Comparison of ENCODE assay signal across 12 cellular contexts in genomic region chr4:76515975-76516853, GRCh38.
A peak's percentile ranks its signal among the peaks of the same experiment; 100 is the strongest.
DNase-seq lines count a peak whose midpoint lies in the region; ATAC-seq, FAIRE-seq and TF ChIP-seq lines count a peak whose summit lies in the region.
"Had no signal": no experiment of that assay in that cellular context is flagged by ENCODE, and none has a peak within 500 bp of the region (broad histone marks: within the 10 kb centered on the region; RNA-seq: fewer than 3 reads in every experiment).

No MANE protein-coding gene starts in this region.

- peaks cover 0 to 4% of the 10 kb centered on the region in 2 donors for H3K36me3 Mint-ChIP-seq in stimulated activated naive B cell treated with anti-CD40 and anti-IgM and Interleukin-4, amounts not matched to agents 10 μg/mL and 1 μg/mL and 100 μg/mL, for 72 hours

- peak in 1 of 2 donors; percentile 36 for TF ChIP-seq RAD21 in liver (IDR thresholded peaks at IDR 0.05)
- no peak for TF ChIP-seq RAD21 in HepG2 (CRISPR knock-in tag; IDR thresholded peaks at IDR 0.05)

- H3K27ac Mint-ChIP-seq in stimulated activated naive B cell treated with anti-CD40 and anti-IgM and Interleukin-4, amounts not matched to agents 10 μg/mL and 1 μg/mL and 100 μg/mL, for 72 hours: no peak overlapping the region

- CTCF ChIA-PET in HepG2 (lab: Yijun Ruan, JAX; ENCODE audit: low intra/inter-chr PET ratio, low total read pairs): no interaction called here

- H3K9me3 ChIP-seq in liver (ENCODE audit: control insufficient read depth in 4 of 4, low read length in 3 of 4) (no peaks in the 10 kb centered on the region), HepG2 (ENCODE audit: low read length) (no peaks in the 10 kb centered on the region)

- H3K27me3 Mint-ChIP-seq in stimulated activated naive B cell treated with anti-CD40 and anti-IgM and Interleukin-4, amounts not matched to agents 10 μg/mL and 1 μg/mL and 100 μg/mL, for 72 hours: no peaks in the 10 kb centered on the region

- H3K4me3 ChIP-seq in liver (ENCODE audit: low read depth in 1 of 3, low read length in 3 of 3) (no peak overlapping the region), HepG2 (replicated peaks in 1 of 3; ENCODE audit: insufficient read depth in 1 of 3, low read depth in 2 of 3, low read length in 3 of 3) (no peak overlapping the region)

- no peak for TF ChIP-seq POLR2A in HepG2 (IDR thresholded peaks at IDR 0.05; ENCODE audit: insufficient read depth in 1 of 2, low read depth in 2 of 2, low read length in 2 of 2)

- no peak for FAIRE-seq in HepG2 (lab: Jason Lieb, UNC)

- TF ChIP-seq EP300 in HepG2 (IDR thresholded peaks at IDR 0.05; ENCODE audit: low read depth in 2 of 2, low read length in 2 of 2) (no peak), HepG2 (CRISPR knock-in tag; IDR thresholded peaks at IDR 0.05; ENCODE audit: borderline replicate concordance) (no peak)

- no TSS peak for BruUV-seq in HepG2 (replicated peaks; lab: Mats Ljungman, UMichigan)

- H3K27me3 ChIP-seq in liver (ENCODE audit: control insufficient read depth in 4 of 4, insufficient read depth in 4 of 4, low read length in 3 of 4): no peaks in the 10 kb centered on the region
- H3K27me3 ChIP-seq in HepG2 (ENCODE audit: control insufficient read depth in 1 of 2, insufficient read depth in 2 of 2, low read length in 2 of 2): no peaks in the 10 kb centered on the region

- TF ChIP-seq CTCF in liver (IDR thresholded peaks at IDR 0.05; ENCODE audit: low read depth, low read length, missing input control) (no peak), HepG2 (CRISPR knock-in tag; IDR thresholded peaks at IDR 0.05) (no peak)

- H3K9me3 Mint-ChIP-seq in stimulated activated naive B cell treated with anti-CD40 and anti-IgM and Interleukin-4, amounts not matched to agents 10 μg/mL and 1 μg/mL and 100 μg/mL, for 72 hours: peaks cover 0 to 2% of the 10 kb centered on the region in 2 donors

- H3K36me3 ChIP-seq in liver (ENCODE audit: control insufficient read depth in 4 of 4, insufficient read depth in 3 of 4, low read depth in 1 of 4, low read length in 3 of 4) (no peaks in the 10 kb centered on the region), HepG2 (replicated peaks in 1 of 2; ENCODE audit: control insufficient read depth in 1 of 2, insufficient read depth in 2 of 2, low read length in 2 of 2) (no peaks in the 10 kb centered on the region)

- intact Hi-C loops in HepG2 (cut with micrococcal nuclease; ENCODE audit: unreplicated experiment): loop anchor here (10.0 kb wide), 1 partner anchor 529 kb away; no protein-coding TSS in a partner anchor

- H4K20me1 ChIP-seq in HepG2 (ENCODE audit: insufficient read depth, low read length): no peaks in the 10 kb centered on the region

- no peak overlapping the region for H3K4me2 ChIP-seq in HepG2 (ENCODE audit: low read depth, low read length)

- in situ Hi-C loops in HepG2 (cut with HindIII; ENCODE audit: extremely low pct_ligation_motif_present, low pct_unique_long_range_greater_than_20kb): no loop called here

- no peak overlapping the region for H2AFZ ChIP-seq in HepG2 (ENCODE audit: low read length)

- peaks cover 4 to 10% of the 10 kb centered on the region in 2 donors for H3K4me1 Mint-ChIP-seq in stimulated activated naive B cell treated with anti-CD40 and anti-IgM and Interleukin-4, amounts not matched to agents 10 μg/mL and 1 μg/mL and 100 μg/mL, for 72 hours

- ATAC-seq in HepG2: no peak
- peak; percentile 95 for ATAC-seq in HG02610 (IDR thresholded peaks at IDR 0.05; ENCODE audit: unreplicated experiment)
- ATAC-seq in HG03565 (IDR thresholded peaks at IDR 0.05; ENCODE audit: unreplicated experiment): peak; percentile 85
- peak; percentile 80 to 87 for ATAC-seq in stimulated activated naive B cell treated with anti-CD40 and anti-IgM and Interleukin-4, amounts not matched to agents 10 μg/mL and 1 μg/mL and 100 μg/mL, for 72 hours (replicated peaks)

- no peak overlapping the region for H3K9ac ChIP-seq in liver (ENCODE audit: low read depth in 1 of 2, low read length in 2 of 2)
- no peak overlapping the region for H3K9ac ChIP-seq in HepG2 (ENCODE audit: insufficient read depth, low read depth, low read length)

- POLR2A ChIA-PET in HepG2 (lab: Yijun Ruan, JAX): no interaction called here

- H3K4me1 ChIP-seq in liver (ENCODE audit: control insufficient read depth in 4 of 4, insufficient read depth in 4 of 4, low read length in 3 of 4) (peaks cover 6 to 10% (median 9%) of the 10 kb centered on the region in 4 donors), HepG2 (ENCODE audit: insufficient read depth, low read length) (no peaks in the 10 kb centered on the region)

- DNase-seq in HepG2 (ENCODE audit: low spot score): no peak
- DNase-seq in stimulated activated naive B cell treated with anti-CD40 and anti-IgM and Interleukin-4, amounts not matched to agents 10 μg/mL and 1 μg/mL and 100 μg/mL, for 72 hours: no peak
- no peak for DNase-seq in NCI-H2171 treated with DMSO at 0.1 percent for 48 hours (lab: John Stamatoyannopoulos, UW)
- no peak for DNase-seq in NCI-H1105 (lab: John Stamatoyannopoulos, UW)
- no peak for DNase-seq in NCI-H510A (lab: John Stamatoyannopoulos, UW)
- DNase-seq: activated gamma-delta T cell; effector CD8-positive, alpha-beta T cell; NCI-H526 treated with DMSO at 0.1 percent for 48 hours had no signal

- no peaks in the 10 kb centered on the region for H3K79me2 ChIP-seq in HepG2 (ENCODE audit: insufficient read depth, low read length)

- no peak overlapping the region for H3K4me3 Mint-ChIP-seq in stimulated activated naive B cell treated with anti-CD40 and anti-IgM and Interleukin-4, amounts not matched to agents 10 μg/mL and 1 μg/mL and 100 μg/mL, for 72 hours
- H3K4me3 Mint-ChIP-seq: neural crest cell had no signal

- H3K27ac ChIP-seq in liver (ENCODE audit: low read depth in 1 of 2, low read length in 2 of 2): peak overlapping the region in 1 of 2 donors; percentile 34
- H3K27ac ChIP-seq in HepG2 (ENCODE audit: extremely low read length, insufficient read depth, low read length): no peak overlapping the region

- WGBS in liver: 86% methylated on average over 2 of the region's 2 CpGs
- WGBS in HepG2 (ENCODE audit: low lambda C conversion rate): 54% methylated on average over 2 of the region's 2 CpGs

TF ChIP-seq in liver, 16 proteins besides CTCF, POLR2A, EP300 and RAD21:
- TF ChIP-seq YY1 (IDR thresholded peaks at IDR 0.05) (no peak), HNF4A (conservative IDR thresholded peaks at IDR 0.05) (peak; percentile 32 to 64)

TF ChIP-seq in HepG2, 621 proteins besides CTCF, POLR2A, EP300 and RAD21 (continues in another document):
- TF ChIP-seq, protein P1, sequence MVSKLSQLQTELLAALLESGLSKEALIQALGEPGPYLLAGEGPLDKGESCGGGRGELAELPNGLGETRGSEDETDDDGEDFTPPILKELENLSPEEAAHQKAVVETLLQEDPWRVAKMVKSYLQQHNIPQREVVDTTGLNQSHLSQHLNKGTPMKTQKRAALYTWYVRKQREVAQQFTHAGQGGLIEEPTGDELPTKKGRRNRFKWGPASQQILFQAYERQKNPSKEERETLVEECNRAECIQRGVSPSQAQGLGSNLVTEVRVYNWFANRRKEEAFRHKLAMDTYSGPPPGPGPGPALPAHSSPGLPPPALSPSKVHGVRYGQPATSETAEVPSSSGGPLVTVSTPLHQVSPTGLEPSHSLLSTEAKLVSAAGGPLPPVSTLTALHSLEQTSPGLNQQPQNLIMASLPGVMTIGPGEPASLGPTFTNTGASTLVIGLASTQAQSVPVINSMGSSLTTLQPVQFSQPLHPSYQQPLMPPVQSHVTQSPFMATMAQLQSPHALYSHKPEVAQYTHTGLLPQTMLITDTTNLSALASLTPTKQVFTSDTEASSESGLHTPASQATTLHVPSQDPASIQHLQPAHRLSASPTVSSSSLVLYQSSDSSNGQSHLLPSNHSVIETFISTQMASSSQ (IDR thresholded peaks at IDR 0.05; ENCODE audit: low read depth): no peak
- TF ChIP-seq, protein P1 (CRISPR knock-in tag; IDR thresholded peaks at IDR 0.05; ENCODE audit: borderline replicate concordance): no peak
- TF ChIP-seq ZNF503 (CRISPR knock-in tag; IDR thresholded peaks at IDR 0.05) (no peak), CBX5 (CRISPR knock-in tag; IDR thresholded peaks at IDR 0.05; ENCODE audit: borderline replicate concordance) (no peak), RNF2 (conservative IDR thresholded peaks at IDR 0.05; ENCODE audit: low read depth) (no peak), POLR2AphosphoS2 (IDR thresholded peaks at IDR 0.05; ENCODE audit: low read depth, low read length) (no peak)
- TF ChIP-seq, protein P2, sequence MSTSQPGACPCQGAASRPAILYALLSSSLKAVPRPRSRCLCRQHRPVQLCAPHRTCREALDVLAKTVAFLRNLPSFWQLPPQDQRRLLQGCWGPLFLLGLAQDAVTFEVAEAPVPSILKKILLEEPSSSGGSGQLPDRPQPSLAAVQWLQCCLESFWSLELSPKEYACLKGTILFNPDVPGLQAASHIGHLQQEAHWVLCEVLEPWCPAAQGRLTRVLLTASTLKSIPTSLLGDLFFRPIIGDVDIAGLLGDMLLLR (CRISPR knock-in tag; IDR thresholded peaks at IDR 0.05): no peak
